ENCODE assay signal across 24 cellular contexts in genomic region chr2:64743739-64744330, GRCh38.
"Had no signal": no experiment of that assay in that cellular context is flagged by ENCODE, and none has a peak within 500 bp of the region (broad histone marks: within the 10 kb centered on the region; RNA-seq: fewer than 3 reads in every experiment).

No MANE protein-coding gene starts in this region.

- H3K36me3 Mint-ChIP-seq: activated CD4-positive, alpha-beta memory T cell treated with anti-CD3 and anti-CD28 coated beads for 36 hours; T-cell had no signal

- H3K4me1 ChIP-seq: body of pancreas had no signal

- H3K27me3 Mint-ChIP-seq: activated B cell treated with CpG ODN at 0.5 μM for 24 hours; activated CD4-positive, alpha-beta memory T cell treated with anti-CD3 and anti-CD28 coated beads for 36 hours; activated CD4-positive, alpha-beta T cell treated with anti-CD3 and anti-CD28 coated beads, Interleukin-2, amount 10 ng/mL, durations not matched to agents 7 days and 5 days; T-cell had no signal

- H3K27ac Mint-ChIP-seq: activated B cell treated with CpG ODN at 0.5 μM for 24 hours; activated CD4-positive, alpha-beta memory T cell treated with anti-CD3 and anti-CD28 coated beads for 36 hours; activated CD4-positive, alpha-beta T cell treated with anti-CD3 and anti-CD28 coated beads, Interleukin-2, amount 10 ng/mL, durations not matched to agents 7 days and 5 days; activated naive CD4-positive, alpha-beta T cell treated with anti-CD3 and anti-CD28 coated beads for 36 hours; T-cell had no signal

- H3K27me3 ChIP-seq: ascending aorta, body of pancreas had no signal

- DNase-seq: activated B cell treated with CpG ODN at 0.5 μM for 24 hours; activated CD4-positive, alpha-beta memory T cell treated with anti-CD3 and anti-CD28 coated beads for 36 hours; activated CD4-positive, alpha-beta T cell treated with anti-CD3 and anti-CD28 coated beads for 1 hour; activated CD4-positive, alpha-beta T cell treated with anti-CD3 and anti-CD28 coated beads, Interleukin-2, amount 10 ng/mL, durations not matched to agents 7 days and 5 days; activated CD8-positive, alpha-beta memory T cell treated with anti-CD3 and anti-CD28 coated beads for 24 hours; activated effector memory CD4-positive, alpha-beta T cell treated with anti-CD3 and anti-CD28 coated beads, Interleukin-2, amount 50 U/mL, for 16 hours; activated naive CD4-positive, alpha-beta T cell treated with anti-CD3 and anti-CD28 coated beads for 36 hours; activated T-cell treated with anti-CD3 and anti-CD28 coated beads, Interleukin-2, amount 50 U/mL, for 4 hours; amniotic stem cell; body of pancreas; central memory CD4-positive, alpha-beta T cell; NCI-H1105 treated with DMSO at 0.1 percent for 48 hours; NCI-H1436 treated with DMSO at 0.1 percent for 48 hours; NCI-H187; NCI-H2081; NCI-H510A treated with DMSO at 0.1 percent for 48 hours; NCI-H69; PC-9; SIG-M5; T-cell; T-helper 2 cell; T1000 had no signal

- H3K27ac ChIP-seq: ascending aorta, body of pancreas, PC-9, SK-N-MC had no signal

- H3K9me3 Mint-ChIP-seq: activated B cell treated with CpG ODN at 0.5 μM for 24 hours; activated CD4-positive, alpha-beta memory T cell treated with anti-CD3 and anti-CD28 coated beads for 36 hours; activated CD4-positive, alpha-beta T cell treated with anti-CD3 and anti-CD28 coated beads, Interleukin-2, amount 10 ng/mL, durations not matched to agents 7 days and 5 days; activated naive CD4-positive, alpha-beta T cell treated with anti-CD3 and anti-CD28 coated beads for 36 hours; activated T-cell treated with anti-CD3 and anti-CD28 coated beads, Interleukin-2, amount 50 U/mL, for 4 hours; T-cell had no signal

- H3K4me2 ChIP-seq: PC-9 had no signal

- H3K4me3 Mint-ChIP-seq: activated B cell treated with CpG ODN at 0.5 μM for 24 hours; activated CD4-positive, alpha-beta memory T cell treated with anti-CD3 and anti-CD28 coated beads for 36 hours; activated CD4-positive, alpha-beta T cell treated with anti-CD3 and anti-CD28 coated beads, Interleukin-2, amount 10 ng/mL, durations not matched to agents 7 days and 5 days; activated naive CD4-positive, alpha-beta T cell treated with anti-CD3 and anti-CD28 coated beads for 36 hours; activated T-cell treated with anti-CD3 and anti-CD28 coated beads, Interleukin-2, amount 50 U/mL, for 4 hours; T-cell had no signal

- H3K4me3 ChIP-seq: ascending aorta, body of pancreas, PC-9, SK-N-MC had no signal

- H2AFZ ChIP-seq: PC-9 had no signal

- ATAC-seq: activated T-cell treated with anti-CD3 and anti-CD28 coated beads, Interleukin-2, amount 50 U/mL, for 4 hours; body of pancreas; T-cell had no signal

- H3K36me3 ChIP-seq: ascending aorta had no signal

- H3K9me3 ChIP-seq: ascending aorta, body of pancreas had no signal
